ENCODE assay signal across 22 cellular contexts in the genomic region with DNA sequence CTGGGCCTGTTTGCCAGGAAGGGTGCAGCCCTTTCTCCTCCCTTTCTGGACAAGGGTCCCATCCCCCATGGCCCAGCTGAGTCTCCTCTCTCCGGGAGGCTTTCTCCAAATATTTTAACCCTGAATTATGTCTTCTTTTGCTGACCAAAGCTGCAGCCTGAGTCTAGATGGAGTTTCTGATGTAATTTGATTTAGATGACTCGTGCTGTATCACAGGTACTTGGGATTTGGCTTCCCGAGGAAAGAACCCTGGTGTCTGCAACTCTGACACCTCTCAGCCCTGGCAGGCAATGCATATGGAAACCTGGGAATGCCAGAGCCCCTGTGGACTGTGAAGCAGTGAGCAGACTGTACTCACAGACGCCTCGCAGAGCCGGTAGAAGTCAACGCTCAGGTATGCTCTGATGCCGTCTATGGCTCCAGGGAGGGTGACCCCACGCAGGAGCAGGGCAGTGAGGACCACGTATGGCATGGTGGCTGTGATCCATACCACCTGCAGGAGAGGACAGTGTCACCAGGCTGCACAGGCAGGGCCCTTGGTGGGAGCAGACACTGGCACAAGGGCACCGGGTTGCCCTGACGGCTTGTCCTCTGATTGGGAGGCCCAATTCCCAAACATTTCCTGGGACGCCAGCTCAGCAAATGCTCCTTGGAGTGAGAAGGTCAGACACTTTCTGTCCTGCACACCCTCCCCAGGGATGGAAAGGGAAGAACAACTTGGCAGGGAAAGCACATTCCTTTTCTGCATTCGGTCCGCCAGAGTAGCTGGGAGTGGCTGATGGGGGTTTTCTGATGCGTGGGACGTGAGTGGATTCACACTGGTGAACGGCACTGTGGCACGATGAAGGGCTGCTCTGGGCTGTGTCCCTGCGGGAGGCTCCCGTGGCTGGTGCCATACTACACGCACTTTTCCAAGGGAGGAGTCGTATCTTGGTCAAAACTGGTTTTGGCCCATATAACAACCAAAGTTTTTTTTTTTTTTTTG. TPM values are rescaled to one million over a fixed set of nuclear protein-coding genes. Genes with fewer than 3 reads are reported as not detected.
DNase-seq lines count a peak whose midpoint lies in the region; ATAC-seq and TF ChIP-seq lines count a peak whose summit lies in the region.
"Had no signal": no experiment of that assay in that cellular context is flagged by ENCODE, and none has a peak within 500 bp of the region (broad histone marks: within the 10 kb centered on the region; RNA-seq: fewer than 3 reads in every experiment).

No MANE protein-coding gene starts in this region.

- DNase-seq in CD14-positive monocyte (ENCODE audit: low spot score) (peak; percentile 31), PC-3 (peak; percentile 31), hepatic stellate cell (ENCODE audit: low spot score) (peak; percentile 28), posterior vena cava (ENCODE audit: low spot score) (peak; percentile 76), mucosa of gallbladder (ENCODE audit: low spot score) (no peak), 8988T (no peak)
- DNase-seq in CD4-positive, alpha-beta T cell: no peak
- DNase-seq: activated CD4-positive, alpha-beta T cell treated with anti-CD3 and anti-CD28 coated beads for 4 hours; activated naive CD8-positive, alpha-beta T cell treated with anti-CD3 and anti-CD28 coated beads for 36 hours; COR-L47; cortex of kidney; NCI-H1417 treated with DMSO at 0.1 percent for 48 hours; NCI-H524; occipital lobe; stimulated activated CD4-positive, alpha-beta T cell treated with anti-CD3 and anti-CD28 coated beads, Interleukin-2, amount 100 ng/mL, for 24 hours; stimulated activated naive B cell treated with anti-CD40 and anti-IgM and Interleukin-4, amounts not matched to agents 10 μg/mL and 1 μg/mL and 100 μg/mL, for 72 hours; SW 1271 had no signal

- peaks cover 0 to 11% (median 10%) of the 10 kb centered on the region in 7 donors for H3K9me3 Mint-ChIP-seq in CD14-positive monocyte
- H3K9me3 Mint-ChIP-seq in CD4-positive, alpha-beta T cell: no peaks in the 10 kb centered on the region
- H3K9me3 Mint-ChIP-seq: activated naive CD8-positive, alpha-beta T cell treated with anti-CD3 and anti-CD28 coated beads for 36 hours had no signal

- peak; percentile 31; the same call in 1 of the 2 replicates for ATAC-seq in PC-3
- no peak for ATAC-seq in CD4-positive, alpha-beta T cell (ENCODE audit: poor library complexity)
- ATAC-seq: sciatic nerve; stimulated activated naive B cell treated with anti-CD40 and anti-IgM and Interleukin-4, amounts not matched to agents 10 μg/mL and 1 μg/mL and 100 μg/mL, for 72 hours had no signal

- intact Hi-C loops in CD14-positive monocyte (cut with micrococcal nuclease) (no loop called here), PC-3 (cut with micrococcal nuclease) (no loop called here), posterior vena cava (cut with DNase I) (no loop called here)
- intact Hi-C loops in CD4-positive, alpha-beta T cell (cut with DNase I, micrococcal nuclease): no loop called here

- H3K4me2 ChIP-seq in PC-3 (ENCODE audit: low read length): no peak overlapping the region

- H3K4me3 ChIP-seq in PC-3 (ENCODE audit: low read length): no peak overlapping the region
- H3K4me3 ChIP-seq: thoracic aorta had no signal

- no peaks in the 10 kb centered on the region for H3K27me3 ChIP-seq in PC-3 (ENCODE audit: low read length)
- no peaks in the 10 kb centered on the region for H3K27me3 ChIP-seq in CD4-positive, alpha-beta T cell (ENCODE audit: control insufficient read depth, insufficient read depth, low read length)

- no TSS peak for BruUV-seq in PC-3 (replicated peaks; lab: Mats Ljungman, UMichigan)

- H3K36me3 ChIP-seq in PC-3 (ENCODE audit: low read depth, low read length): no peaks in the 10 kb centered on the region
- H3K36me3 ChIP-seq: thoracic aorta had no signal

- no peaks in the 10 kb centered on the region for H3K4me1 Mint-ChIP-seq in CD14-positive monocyte
- no peaks in the 10 kb centered on the region for H3K4me1 Mint-ChIP-seq in CD4-positive, alpha-beta T cell (ENCODE audit: low read depth)
- H3K4me1 Mint-ChIP-seq: activated naive CD8-positive, alpha-beta T cell treated with anti-CD3 and anti-CD28 coated beads for 36 hours; stimulated activated naive B cell treated with anti-CD40 and anti-IgM and Interleukin-4, amounts not matched to agents 10 μg/mL and 1 μg/mL and 100 μg/mL, for 72 hours had no signal

- H2AFZ ChIP-seq in PC-3 (ENCODE audit: low read length): no peak overlapping the region

- no peaks in the 10 kb centered on the region for H3K79me2 ChIP-seq in PC-3 (ENCODE audit: low read length)

- H4K20me1 ChIP-seq in PC-3 (ENCODE audit: low read length): no peaks in the 10 kb centered on the region

- H3K27me3 Mint-ChIP-seq in CD14-positive monocyte (ENCODE audit: low read depth in 3 of 3): peaks cover 3 to 6% (median 4%) of the 10 kb centered on the region in 3 donors
- no peaks in the 10 kb centered on the region for H3K27me3 Mint-ChIP-seq in CD4-positive, alpha-beta T cell
- H3K27me3 Mint-ChIP-seq: activated naive CD8-positive, alpha-beta T cell treated with anti-CD3 and anti-CD28 coated beads for 36 hours had no signal

- no peaks in the 10 kb centered on the region for H3K9me2 ChIP-seq in PC-3 (replicated peaks; ENCODE audit: low read length)

- H3K27ac ChIP-seq in PC-3 (ENCODE audit: low read length): no peak overlapping the region
- no peak overlapping the region for H3K27ac ChIP-seq in CD4-positive, alpha-beta T cell (ENCODE audit: low read depth, low read length)
- H3K27ac ChIP-seq: thoracic aorta had no signal

- TF ChIP-seq CTCF in CD14-positive monocyte (IDR thresholded peaks at IDR 0.05): no peak
- no peak for TF ChIP-seq CTCF in PC-3 (conservative IDR thresholded peaks at IDR 0.05; ENCODE audit: low read depth, low read length)
- TF ChIP-seq CTCF in CD4-positive, alpha-beta T cell (IDR thresholded peaks at IDR 0.05): no peak

- no peaks in the 10 kb centered on the region for H3K36me3 Mint-ChIP-seq in CD14-positive monocyte
- no peaks in the 10 kb centered on the region for H3K36me3 Mint-ChIP-seq in CD4-positive, alpha-beta T cell (ENCODE audit: low read depth)
- H3K36me3 Mint-ChIP-seq: stimulated activated naive B cell treated with anti-CD40 and anti-IgM and Interleukin-4, amounts not matched to agents 10 μg/mL and 1 μg/mL and 100 μg/mL, for 72 hours had no signal

- H3K4me3 Mint-ChIP-seq in CD14-positive monocyte: no peak overlapping the region
- H3K4me3 Mint-ChIP-seq in CD4-positive, alpha-beta T cell: no peak overlapping the region
- H3K4me3 Mint-ChIP-seq: activated naive CD8-positive, alpha-beta T cell treated with anti-CD3 and anti-CD28 coated beads for 36 hours; activated T-helper 1 cell treated with anti-CD3 and anti-CD28 coated beads, Interleukin-12 subunit alpha, Interleukin-12 subunit beta, Interleukin-2, Interleukin-4 antibody, amounts not matched to agents 30 ng/mL and 10 ng/mL and 1 ng/mL, durations not matched to agents 14 hours and 24 hours and 36 hours; stimulated activated naive B cell treated with anti-CD40 and anti-IgM and Interleukin-4, amounts not matched to agents 10 μg/mL and 1 μg/mL and 100 μg/mL, for 72 hours had no signal

- no peaks in the 10 kb centered on the region for H3K4me1 ChIP-seq in PC-3 (ENCODE audit: insufficient read depth, low read length)

- H3K27ac Mint-ChIP-seq in CD14-positive monocyte: no peak overlapping the region
- H3K27ac Mint-ChIP-seq in CD4-positive, alpha-beta T cell: no peak overlapping the region
- H3K27ac Mint-ChIP-seq: activated naive CD8-positive, alpha-beta T cell treated with anti-CD3 and anti-CD28 coated beads for 36 hours; activated T-helper 1 cell treated with anti-CD3 and anti-CD28 coated beads, Interleukin-12 subunit alpha, Interleukin-12 subunit beta, Interleukin-2, Interleukin-4 antibody, amounts not matched to agents 30 ng/mL and 10 ng/mL and 1 ng/mL, durations not matched to agents 14 hours and 24 hours and 36 hours had no signal

- H3F3A ChIP-seq in PC-3 (ENCODE audit: low read length, unreplicated experiment): no peaks in the 10 kb centered on the region

- POLR2A ChIA-PET in PC-3 (lab: Charles Lee; ENCODE audit: unreplicated experiment): no interaction called here
- POLR2A ChIA-PET in CD4-positive, alpha-beta T cell (lab: Charles Lee): no interaction called here

- H3K9me3 ChIP-seq in PC-3 (ENCODE audit: low read length): no peaks in the 10 kb centered on the region
- no peaks in the 10 kb centered on the region for H3K9me3 ChIP-seq in CD4-positive, alpha-beta T cell (ENCODE audit: control insufficient read depth, low read length)
- H3K9me3 ChIP-seq: thoracic aorta had no signal

- no peak overlapping the region for H3K9ac ChIP-seq in PC-3 (ENCODE audit: low read length)

- CTCF ChIA-PET in PC-3 (lab: Charles Lee): no interaction called here
- CTCF ChIA-PET in CD4-positive, alpha-beta T cell (lab: Charles Lee): no interaction called here

RNA-seq across cellular contexts. Expression of a gene that starts 24.7 kb away (rescaled TPM):
- not detected for polyA plus RNA-seq in CD14-positive monocyte
- total RNA-seq in PC-3 (2014; rRNA removed): not detected in 2 replicates
- total RNA-seq in posterior vena cava: under 1 TPM; 0.10 to 0.19 TPM
- under 1 TPM in 1 of 2 experiments, not detected in 1; 0.08 TPM for total RNA-seq in CD4-positive, alpha-beta T cell
- total RNA-seq in mucosa of gallbladder: 0.23 TPM
- total RNA-seq: activated naive CD8-positive, alpha-beta T cell treated with anti-CD3 and anti-CD28 coated beads for 36 hours; activated T-helper 1 cell treated with anti-CD3 and anti-CD28 coated beads, Interleukin-12 subunit alpha, Interleukin-12 subunit beta, Interleukin-2, Interleukin-4 antibody, amounts not matched to agents 30 ng/mL and 10 ng/mL and 1 ng/mL, durations not matched to agents 14 hours and 24 hours and 36 hours; Daoy; liver; occipital lobe; sciatic nerve had no signal
- polyA plus RNA-seq: liver had no signal

Comparison
In these comparisons a context has a peak if more than half of its experiments do, and no peak if none do; other contexts are left out.
1. DNase-seq: peak in CD14-positive monocyte (single experiment), PC-3 (single experiment), hepatic stellate cell (single experiment) and posterior vena cava (single experiment); none in CD4-positive, alpha-beta T cell (0 of 10), mucosa of gallbladder (single experiment) and 8988T (single experiment).